14 cellular contexts compared by ENCODE assay signal in the genomic region with DNA sequence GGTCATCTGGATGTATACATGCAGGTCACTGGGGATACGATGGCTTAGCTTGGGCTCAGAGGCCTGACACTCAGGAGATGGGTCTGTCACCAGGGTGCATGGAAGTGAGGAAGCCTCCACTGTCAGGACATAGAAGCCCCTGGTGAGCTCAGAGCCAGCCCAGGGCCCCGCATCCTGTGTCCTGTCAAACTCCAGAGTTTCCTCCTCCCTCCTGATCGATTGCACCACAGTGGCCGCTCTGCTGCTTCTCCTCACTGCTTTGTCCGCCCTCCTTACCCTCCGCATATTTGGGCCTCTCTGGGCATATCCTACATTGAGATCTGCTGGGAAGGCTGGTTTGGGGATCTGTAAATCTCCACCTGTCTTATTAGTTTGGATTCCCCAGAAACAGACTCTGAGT. TPM values are rescaled to one million over a fixed set of nuclear protein-coding genes. Genes with fewer than 3 reads are reported as not detected.
DNase-seq lines count a peak whose midpoint lies in the region; ATAC-seq and TF ChIP-seq lines count a peak whose summit lies in the region.
"Had no signal": no experiment of that assay in that cellular context is flagged by ENCODE, and none has a peak within 500 bp of the region (broad histone marks: within the 10 kb centered on the region; RNA-seq: fewer than 3 reads in every experiment).

No MANE protein-coding gene starts in this region.

- H3K4me2 ChIP-seq in GM23338 (no peak overlapping the region), mesenchymal stem cell (ENCODE audit: low read length, poor library complexity, severe bottlenecking) (no peak overlapping the region)
- H3K4me2 ChIP-seq: BLaER1 had no signal

- no peaks in the 10 kb centered on the region for H3K9me3 ChIP-seq in mesenchymal stem cell (ENCODE audit: control insufficient read depth, low read length)
- no peaks in the 10 kb centered on the region for H3K9me3 ChIP-seq in spleen
- H3K9me3 ChIP-seq: BLaER1, HAP-1 had no signal

- H3K4me1 ChIP-seq in GM23338 (ENCODE audit: insufficient read depth) = peaks cover 26% of the 10 kb centered on the region
- peaks cover 24% of the 10 kb centered on the region for H3K4me1 ChIP-seq in mesenchymal stem cell (ENCODE audit: control insufficient read depth, insufficient read depth, low read depth, low read length)
- peaks cover 0 to 29% (median 12%) of the 10 kb centered on the region in 6 donors for H3K4me1 ChIP-seq in spleen

- peak overlapping the region; percentile 8 for H3K27ac Mint-ChIP-seq in T-helper 1 cell treated with Interleukin-12 subunit alpha and Interleukin-12 subunit beta and Interleukin-4 antibody, amounts not matched to agents 30 μg/mL and 1 μg/mL, for 36 hours
- H3K27ac Mint-ChIP-seq in GM23338 = no peak overlapping the region; the same call in 1 of the 2 replicates

- H2BK15ac ChIP-seq in mesenchymal stem cell (ENCODE audit: low read depth, poor library complexity, severe bottlenecking) = no peak overlapping the region

- H2AFZ ChIP-seq in GM23338 (0 out of 2 replicates have a peak overlapping the region, but pooled peaks have one; percentile 14), mesenchymal stem cell (ENCODE audit: low read depth, low read length) (no peak overlapping the region)

- no peak overlapping the region for H2BK120ac ChIP-seq in mesenchymal stem cell (ENCODE audit: low read depth, low read length)

- no peak overlapping the region for H4K91ac ChIP-seq in mesenchymal stem cell (ENCODE audit: low read length)

- peaks cover 6% of the 10 kb centered on the region; the same call in 1 of the 2 replicates for H3K9me2 ChIP-seq in GM23338 (ENCODE audit: insufficient read depth)

- no peak overlapping the region for H3K18ac ChIP-seq in mesenchymal stem cell (ENCODE audit: low read depth in 1 of 2, low read length in 2 of 2)

- no peak overlapping the region for H3K14ac ChIP-seq in mesenchymal stem cell (ENCODE audit: low read length in 2 of 2)

- H3K36me3 ChIP-seq in GM23338 (ENCODE audit: insufficient read depth) (no peaks in the 10 kb centered on the region), mesenchymal stem cell (ENCODE audit: control insufficient read depth in 1 of 2, insufficient read depth in 2 of 2, low read depth in 1 of 2, low read length in 2 of 2) (no peaks in the 10 kb centered on the region), spleen (peaks cover 0 to 39% (median 4%) of the 10 kb centered on the region in 6 donors)
- H3K36me3 ChIP-seq: HAP-1 had no signal

- H3K4me3 ChIP-seq in GM23338 (no peak overlapping the region), mesenchymal stem cell (ENCODE audit: insufficient read depth in 1 of 2, low read depth in 1 of 2, low read length in 2 of 2) (no peak overlapping the region), spleen (no peak overlapping the region)
- H3K4me3 ChIP-seq: BLaER1, GM12878, HAP-1 had no signal

- no peaks in the 10 kb centered on the region for H3K79me1 ChIP-seq in mesenchymal stem cell (replicated peaks; ENCODE audit: low read length, poor library complexity, severe bottlenecking)

- DNase-seq in T-helper 1 cell (no peak), GM23338 (ENCODE audit: low spot score) (no peak), mesenchymal stem cell (no peak), spleen (peak; percentile 45), SIG-M5 (lab: John Stamatoyannopoulos, UW) (no peak)
- DNase-seq: AML-193, DMS 273 treated with DMSO at 0.1 percent for 48 hours, GOT3 had no signal

- peaks cover 8% of the 10 kb centered on the region for H3K36me3 Mint-ChIP-seq in T-helper 1 cell treated with Interleukin-12 subunit alpha and Interleukin-12 subunit beta and Interleukin-4 antibody, amounts not matched to agents 30 μg/mL and 1 μg/mL, for 36 hours (ENCODE audit: low read depth)
- no peaks in the 10 kb centered on the region for H3K36me3 Mint-ChIP-seq in GM23338 (ENCODE audit: low read depth)

- no peaks in the 10 kb centered on the region for H3K9me3 Mint-ChIP-seq in T-helper 1 cell treated with Interleukin-12 subunit alpha and Interleukin-12 subunit beta and Interleukin-4 antibody, amounts not matched to agents 30 μg/mL and 1 μg/mL, for 36 hours
- peaks cover 2% of the 10 kb centered on the region; the same call in 1 of the 3 replicates for H3K9me3 Mint-ChIP-seq in GM23338

- H3K23ac ChIP-seq in mesenchymal stem cell (ENCODE audit: low read length in 2 of 2) = no peak overlapping the region

- TF ChIP-seq CTCF in GM23338 (conservative IDR thresholded peaks at IDR 0.05; ENCODE audit: low read depth in 2 of 2) = no peak
- TF ChIP-seq CTCF in spleen (IDR thresholded peaks at IDR 0.05 in 8 of 11, conservative IDR thresholded peaks at IDR 0.05 in 3 of 11) = no peak

- H4K20me1 ChIP-seq in GM23338 (replicated peaks; ENCODE audit: insufficient read depth) = no peaks in the 10 kb centered on the region

- H3K27ac ChIP-seq in GM23338 (ENCODE audit: low read depth) = no peak overlapping the region
- no peak overlapping the region for H3K27ac ChIP-seq in mesenchymal stem cell (ENCODE audit: low read length, poor library complexity, severe bottlenecking)
- no peak overlapping the region for H3K27ac ChIP-seq in spleen
- H3K27ac ChIP-seq: 22Rv1, BLaER1 had no signal

- no peak overlapping the region for H3K4ac ChIP-seq in mesenchymal stem cell (ENCODE audit: low read depth in 1 of 2, low read length in 2 of 2)

- H3K27me3 ChIP-seq in GM23338 (ENCODE audit: insufficient read depth) = no peaks in the 10 kb centered on the region
- peaks cover 0 to 29% of the 10 kb centered on the region in 2 experiments for H3K27me3 ChIP-seq in mesenchymal stem cell (ENCODE audit: control insufficient read depth in 1 of 2, insufficient read depth in 1 of 2, low read length in 2 of 2)
- no peaks in the 10 kb centered on the region for H3K27me3 ChIP-seq in spleen (replicated peaks in 1 of 7)
- H3K27me3 ChIP-seq: BLaER1 had no signal

- no peak overlapping the region for H2BK5ac ChIP-seq in mesenchymal stem cell (ENCODE audit: low read depth, low read length, poor library complexity, severe bottlenecking)

- intact Hi-C loops in spleen (cut with DNase I; ENCODE audit: low total_unique reads) = no loop called here

- no peak overlapping the region for H2BK12ac ChIP-seq in mesenchymal stem cell (ENCODE audit: low read length in 2 of 2)

- peak overlapping the region; percentile 22 for H4K8ac ChIP-seq in mesenchymal stem cell (ENCODE audit: low read length)

- no peaks in the 10 kb centered on the region for H3K27me3 Mint-ChIP-seq in T-helper 1 cell treated with Interleukin-12 subunit alpha and Interleukin-12 subunit beta and Interleukin-4 antibody, amounts not matched to agents 30 μg/mL and 1 μg/mL, for 36 hours (ENCODE audit: low read depth)
- peaks cover 13% of the 10 kb centered on the region for H3K27me3 Mint-ChIP-seq in GM23338 (ENCODE audit: insufficient read depth, low read depth, poor library complexity)

- H3F3A ChIP-seq in GM23338 (replicated peaks; ENCODE audit: low read depth) = peaks cover 4% of the 10 kb centered on the region; the same call in 1 of the 2 replicates

- H3K79me2 ChIP-seq in GM23338 (replicated peaks; ENCODE audit: insufficient read depth) = no peaks in the 10 kb centered on the region

- 68% methylated on average over 6 of the region's 6 CpGs for WGBS in mesenchymal stem cell
- WGBS in spleen, 5 donors = 85 to 93% (median 90%) methylated on average over 6 of the region's 6 CpGs

- H2AK5ac ChIP-seq in mesenchymal stem cell (ENCODE audit: low read length, severe bottlenecking) = no peak overlapping the region

- H3K9ac ChIP-seq in mesenchymal stem cell (ENCODE audit: low read length) = no peak overlapping the region
- H3K9ac ChIP-seq: BLaER1 had no signal

- H3K4me3 Mint-ChIP-seq in T-helper 1 cell treated with Interleukin-12 subunit alpha and Interleukin-12 subunit beta and Interleukin-4 antibody, amounts not matched to agents 30 μg/mL and 1 μg/mL, for 36 hours = no peak overlapping the region
- no peak overlapping the region for H3K4me3 Mint-ChIP-seq in GM23338

- no peaks in the 10 kb centered on the region for H3K4me1 Mint-ChIP-seq in T-helper 1 cell treated with Interleukin-12 subunit alpha and Interleukin-12 subunit beta and Interleukin-4 antibody, amounts not matched to agents 30 μg/mL and 1 μg/mL, for 36 hours (ENCODE audit: low read depth)
- peaks cover 24% of the 10 kb centered on the region for H3K4me1 Mint-ChIP-seq in GM23338

- no peak for ATAC-seq in GM23338
- ATAC-seq in GM18505 (IDR thresholded peaks at IDR 0.05; ENCODE audit: unreplicated experiment) = no peak
- ATAC-seq: GM12878 had no signal

- TF ChIP-seq POLR2A in spleen (IDR thresholded peaks at IDR 0.05) (no peak), GM18505 (IDR thresholded peaks at IDR 0.05; ENCODE audit: borderline replicate concordance, extremely low read depth, insufficient read depth, insufficient read length) (no peak)

TF ChIP-seq in GM23338, 12 proteins besides CTCF, POLR2A, EP300 and RAD21 (continues in another document):
- no peak for TF ChIP-seq EZH2phosphoT487 (IDR thresholded peaks at IDR 0.05; ENCODE audit: unreplicated experiment)
- no peak for TF ChIP-seq JUNB (IDR thresholded peaks at IDR 0.05; ENCODE audit: unreplicated experiment)
- no peak for TF ChIP-seq POLR2AphosphoS5 (IDR thresholded peaks at IDR 0.05; ENCODE audit: low read depth)
- TF ChIP-seq ZNF114 (CRISPR knock-in tag; IDR thresholded peaks at IDR 0.05) = no peak

RNA-seq across cellular contexts. Expression of a gene that starts 37.5 kb away (rescaled TPM):
- total RNA-seq in GM23338 (2014; rRNA removed; shearing (Covaris generic)) = 31.8 and 37.9 TPM in 2 replicates
- polyA plus RNA-seq in GM23338 (2016; fragmentation: Nextera tagmentation; extraction: Ambion mirVana) (12.3 and 15.3 TPM in 2 replicates), spleen (10 to 100 TPM; 12.0 to 15.6 (median 13.6) TPM)
- 16.0 TPM for polyA plus RNA-seq in mesenchymal stem cell (2013, experiment 1 of 2)
- 14.3 TPM for polyA plus RNA-seq in mesenchymal stem cell (2013, experiment 2 of 2)
- total RNA-seq in spleen = 10 to 100 TPM; 32.0 to 45.8 (median 34.7) TPM
